Comparison of ENCODE assay signal across 8 cellular contexts in genomic region chr7:144812379-144813283, GRCh38. TPM values are rescaled to one million over a fixed set of nuclear protein-coding genes. Genes with fewer than 3 reads are reported as not detected.
DNase-seq lines count a peak whose midpoint lies in the region; ATAC-seq and TF ChIP-seq lines count a peak whose summit lies in the region.

No MANE protein-coding gene starts in this region.

- CTCF ChIA-PET in mammary epithelial cell (lab: Charles Lee; ENCODE audit: low non-redundant PET), result no interaction called here

- no peak overlapping the region for H3K4ac ChIP-seq in H9 (ENCODE audit: low read depth, low read length)

- peaks cover 38% of the 10 kb centered on the region for H3K4me1 Mint-ChIP-seq in activated naive CD8-positive, alpha-beta T cell treated with anti-CD3 and anti-CD28 coated beads, Interleukin-2, amount 10 ng/mL, durations not matched to agents 7 days and 5 days
- peaks cover 3% of the 10 kb centered on the region in 2 experiments; a peak in 3 of 4 replicates for H3K4me1 Mint-ChIP-seq in H9

- H3T11ph ChIP-seq in H9 (ENCODE audit: low read length), result no peak overlapping the region

- H3K14ac ChIP-seq in H9 (ENCODE audit: insufficient read depth, low read length), result no peak overlapping the region

- H3K23ac ChIP-seq in H9 (ENCODE audit: insufficient read length, low read depth, low read length), result no peak overlapping the region

- H3K18ac ChIP-seq in H9 (ENCODE audit: insufficient read length, low read depth, low read length), result no peak overlapping the region

- no peaks in the 10 kb centered on the region for H3K9me3 Mint-ChIP-seq in activated naive CD8-positive, alpha-beta T cell treated with anti-CD3 and anti-CD28 coated beads, Interleukin-2, amount 10 ng/mL, durations not matched to agents 7 days and 5 days
- no peaks in the 10 kb centered on the region for H3K9me3 Mint-ChIP-seq in H9

- DNase-seq in GM10266 (ENCODE audit: extremely low spot score) (peak; percentile 30), mammary epithelial cell (no peak), left lung (no peak), H9 (no peak), sigmoid colon (no peak)
- no peak for DNase-seq in activated naive CD8-positive, alpha-beta T cell treated with anti-CD3 and anti-CD28 coated beads, Interleukin-2, amount 10 ng/mL, durations not matched to agents 7 days and 5 days

- no peak overlapping the region for H2BK12ac ChIP-seq in H9 (ENCODE audit: insufficient read length, low read depth, low read length)

- H3K9ac ChIP-seq in mammary epithelial cell (ENCODE audit: insufficient read depth, low read length) (no peak overlapping the region), H9 (ENCODE audit: extremely low read depth, insufficient read length, low read length) (no peak overlapping the region)

- TF ChIP-seq CTCF in GM10266 (IDR thresholded peaks at IDR 0.05; ENCODE audit: control insufficient read depth, insufficient read depth, low read depth, missing control alignments), result no peak
- no peak for TF ChIP-seq CTCF in mammary epithelial cell (conservative IDR thresholded peaks at IDR 0.05 in 1 of 2, IDR thresholded peaks at IDR 0.05 in 1 of 2; ENCODE audit: extremely low read depth in 1 of 2, insufficient read depth in 1 of 2, low read depth in 1 of 2, low read length in 2 of 2)
- no peak for TF ChIP-seq CTCF in left lung (IDR thresholded peaks at IDR 0.05)
- no peak for TF ChIP-seq CTCF in H9 (conservative IDR thresholded peaks at IDR 0.05)
- TF ChIP-seq CTCF in sigmoid colon (IDR thresholded peaks at IDR 0.05), result no peak

- H3K27me3 ChIP-seq in mammary epithelial cell (ENCODE audit: insufficient read depth, low read length), result no peaks in the 10 kb centered on the region
- H3K27me3 ChIP-seq in left lung, result no peaks in the 10 kb centered on the region
- no peaks in the 10 kb centered on the region for H3K27me3 ChIP-seq in H9 (ENCODE audit: insufficient read depth, low read length)
- H3K27me3 ChIP-seq in sigmoid colon, result no peaks in the 10 kb centered on the region

- in situ Hi-C loops in mammary epithelial cell (cut with MboI; ENCODE audit: low sequenced_read_pairs in 2 of 2), result no loop called here

- H3K36me3 Mint-ChIP-seq in activated naive CD8-positive, alpha-beta T cell treated with anti-CD3 and anti-CD28 coated beads, Interleukin-2, amount 10 ng/mL, durations not matched to agents 7 days and 5 days, result peaks cover 8% of the 10 kb centered on the region
- no peaks in the 10 kb centered on the region for H3K36me3 Mint-ChIP-seq in H9 (ENCODE audit: insufficient read depth in 1 of 3, low read depth in 3 of 3)

- no peak for TF ChIP-seq EP300 in sigmoid colon (IDR thresholded peaks at IDR 0.05)

- no peak overlapping the region for H2AK5ac ChIP-seq in H9 (ENCODE audit: insufficient read length, low read length)

- peak overlapping the region; percentile 75 for H3K27ac Mint-ChIP-seq in activated naive CD8-positive, alpha-beta T cell treated with anti-CD3 and anti-CD28 coated beads, Interleukin-2, amount 10 ng/mL, durations not matched to agents 7 days and 5 days
- H3K27ac Mint-ChIP-seq in H9, result no peak overlapping the region

- intact Hi-C loops in mammary epithelial cell (cut with micrococcal nuclease) (no loop called here), left lung (cut with DNase I) (no loop called here), sigmoid colon (cut with DNase I) (no loop called here)

- no peak overlapping the region for H2BK5ac ChIP-seq in H9 (ENCODE audit: insufficient read length, low read length)

- TF ChIP-seq POLR2A in sigmoid colon (IDR thresholded peaks at IDR 0.05), result no peak

- WGBS in mammary epithelial cell (ENCODE audit: low coverage, missing lambda C conversion rate), result 75% methylated on average over 5 of the region's 5 CpGs
- no CpG with 5 or more reads among the region's 5 CpGs for WGBS in H9 (ENCODE audit: extremely low coverage, insufficient read length, low lambda C conversion rate)
- WGBS in sigmoid colon, 2 donors, result 56 to 81% methylated on average over 5 of the region's 5 CpGs

- H3K23me2 ChIP-seq in H9 (ENCODE audit: insufficient read length, low read depth, low read length, poor library complexity, severe bottlenecking), result no peaks in the 10 kb centered on the region

- H4K20me1 ChIP-seq in mammary epithelial cell (ENCODE audit: insufficient read depth, low read length), result no peaks in the 10 kb centered on the region
- no peaks in the 10 kb centered on the region for H4K20me1 ChIP-seq in H9 (ENCODE audit: control insufficient read depth, insufficient read depth, insufficient read length)

- H4K91ac ChIP-seq in H9 (ENCODE audit: insufficient read length, low read depth, low read length), result no peak overlapping the region

- peak; percentile 95 for ATAC-seq in GM21381 (IDR thresholded peaks at IDR 0.05; ENCODE audit: unreplicated experiment)
- ATAC-seq in HG03520 (IDR thresholded peaks at IDR 0.05; ENCODE audit: unreplicated experiment), result peak; percentile 90
- ATAC-seq in activated naive CD8-positive, alpha-beta T cell treated with anti-CD3 and anti-CD28 coated beads, Interleukin-2, amount 10 ng/mL, durations not matched to agents 7 days and 5 days (ENCODE audit: low read depth), result peak; percentile 96
- no peak for ATAC-seq in left lung

- no peaks in the 10 kb centered on the region for H3K79me1 ChIP-seq in H9 (ENCODE audit: insufficient read depth, low read depth, low read length, poor library complexity, severe bottlenecking)

- no peaks in the 10 kb centered on the region for H3K4me1 ChIP-seq in mammary epithelial cell (ENCODE audit: insufficient read depth, low read length)
- peaks cover 0 to 13% of the 10 kb centered on the region in 2 donors for H3K4me1 ChIP-seq in left lung
- no peaks in the 10 kb centered on the region for H3K4me1 ChIP-seq in H9 (ENCODE audit: insufficient read depth, low read length)
- H3K4me1 ChIP-seq in sigmoid colon, result no peaks in the 10 kb centered on the region

- H3K9me3 ChIP-seq in mammary epithelial cell (replicated peaks; ENCODE audit: insufficient read depth, low read length) (no peaks in the 10 kb centered on the region), left lung (no peaks in the 10 kb centered on the region), H9 (ENCODE audit: control insufficient read depth, low read depth, low read length) (no peaks in the 10 kb centered on the region), sigmoid colon (no peaks in the 10 kb centered on the region)

- H2BK15ac ChIP-seq in H9 (ENCODE audit: low read depth, low read length), result no peak overlapping the region

- dilution Hi-C loops in mammary epithelial cell (cut with HindIII; ENCODE audit: low sequenced_read_pairs), result no loop called here

- H3K4me2 ChIP-seq in mammary epithelial cell (ENCODE audit: insufficient read depth, low read depth, low read length), result no peak overlapping the region
- no peak overlapping the region for H3K4me2 ChIP-seq in H9 (ENCODE audit: insufficient read depth, insufficient read length, low read length)

- POLR2A ChIA-PET in activated naive CD8-positive, alpha-beta T cell treated with anti-CD3 and anti-CD28 coated beads, Interleukin-2, amount 10 ng/mL, durations not matched to agents 7 days and 5 days (lab: Charles Lee), result interaction anchor here (0.7 to 5.5 kb wide), 2 partner anchors 15 to 23 kb away, joined by 3 to 76 read pairs; partner anchors contain the start of gene TPK1

- no peak overlapping the region for H2AFZ ChIP-seq in mammary epithelial cell (ENCODE audit: low read depth, low read length)
- H2AFZ ChIP-seq in H9 (ENCODE audit: low read length), result no peak overlapping the region

- no peak overlapping the region for H2BK20ac ChIP-seq in H9 (ENCODE audit: low read depth, low read length, poor library complexity, severe bottlenecking)

- no peaks in the 10 kb centered on the region for H3K27me3 Mint-ChIP-seq in activated naive CD8-positive, alpha-beta T cell treated with anti-CD3 and anti-CD28 coated beads, Interleukin-2, amount 10 ng/mL, durations not matched to agents 7 days and 5 days
- no peaks in the 10 kb centered on the region for H3K27me3 Mint-ChIP-seq in H9 (ENCODE audit: low read depth)

- H2BK120ac ChIP-seq in H9 (ENCODE audit: low read depth, low read length, poor library complexity, severe bottlenecking), result no peak overlapping the region

- no peak overlapping the region for H3K27ac ChIP-seq in mammary epithelial cell (ENCODE audit: insufficient read depth, low read depth, low read length)
- H3K27ac ChIP-seq in left lung, result peak overlapping the region in 1 of 2 donors; percentile 19
- no peak overlapping the region for H3K27ac ChIP-seq in H9 (ENCODE audit: insufficient read length, low read depth, low read length)
- no peak overlapping the region for H3K27ac ChIP-seq in sigmoid colon

- H3K79me2 ChIP-seq in mammary epithelial cell (ENCODE audit: insufficient read depth, low read length) (no peaks in the 10 kb centered on the region), H9 (ENCODE audit: insufficient read depth, low read length) (no peaks in the 10 kb centered on the region)

- H3K4me3 ChIP-seq in mammary epithelial cell (replicated peaks in 1 of 3; ENCODE audit: insufficient read depth in 1 of 3, low read depth in 2 of 3, low read length in 3 of 3) (no peak overlapping the region), left lung (no peak overlapping the region), sigmoid colon (no peak overlapping the region)

- H3K36me3 ChIP-seq in mammary epithelial cell (ENCODE audit: insufficient read depth, low read length) (no peaks in the 10 kb centered on the region), left lung (peaks cover 0 to 3% of the 10 kb centered on the region in 2 donors), sigmoid colon (no peaks in the 10 kb centered on the region)

- H4K8ac ChIP-seq in H9 (replicated peaks; ENCODE audit: insufficient read length, low read depth, low read length), result no peak overlapping the region

- no TSS peak for BruUV-seq in mammary epithelial cell (replicated peaks; lab: Mats Ljungman, UMichigan)

- peak overlapping the region; percentile 71 for H3K4me3 Mint-ChIP-seq in activated naive CD8-positive, alpha-beta T cell treated with anti-CD3 and anti-CD28 coated beads, Interleukin-2, amount 10 ng/mL, durations not matched to agents 7 days and 5 days
- no peak overlapping the region for H3K4me3 Mint-ChIP-seq in H9

- no peak overlapping the region for H3K56ac ChIP-seq in H9 (ENCODE audit: insufficient read length, low read depth, low read length)

- no peak overlapping the region for H4K5ac ChIP-seq in H9 (ENCODE audit: insufficient read length, low read depth, low read length)

RNA-seq across cellular contexts. Expression of gene TPK1, which starts 23.2 kb away (rescaled TPM):
- total RNA-seq in activated naive CD8-positive, alpha-beta T cell treated with anti-CD3 and anti-CD28 coated beads, Interleukin-2, amount 10 ng/mL, durations not matched to agents 7 days and 5 days, result 10 to 100 TPM; 17.7 to 21.0 TPM
- total RNA-seq in mammary epithelial cell, result 1 to 10 TPM; 1.3 to 2.3 TPM
- polyA plus RNA-seq in mammary epithelial cell, result 1.2 TPM
- polyA minus RNA-seq in mammary epithelial cell, result not detected
- total RNA-seq in left lung, result 10 to 100 TPM in 1 of 2 donors, 1 to 10 TPM in 1; 9.3 to 15.5 TPM
- total RNA-seq in H9 (2021), result 3.1 and 4.2 TPM in 2 replicates
- 10 to 100 TPM in 1 of 4 donors, 1 to 10 TPM in 3; 4.1 to 14.3 (median 6.8) TPM for total RNA-seq in sigmoid colon
- 10 to 100 TPM in 2 of 3 donors, 1 to 10 TPM in 1; 6.0 to 13.4 (median 11.3) TPM for polyA plus RNA-seq in sigmoid colon
